2 cellular contexts compared by ENCODE assay signal in the genomic region with DNA sequence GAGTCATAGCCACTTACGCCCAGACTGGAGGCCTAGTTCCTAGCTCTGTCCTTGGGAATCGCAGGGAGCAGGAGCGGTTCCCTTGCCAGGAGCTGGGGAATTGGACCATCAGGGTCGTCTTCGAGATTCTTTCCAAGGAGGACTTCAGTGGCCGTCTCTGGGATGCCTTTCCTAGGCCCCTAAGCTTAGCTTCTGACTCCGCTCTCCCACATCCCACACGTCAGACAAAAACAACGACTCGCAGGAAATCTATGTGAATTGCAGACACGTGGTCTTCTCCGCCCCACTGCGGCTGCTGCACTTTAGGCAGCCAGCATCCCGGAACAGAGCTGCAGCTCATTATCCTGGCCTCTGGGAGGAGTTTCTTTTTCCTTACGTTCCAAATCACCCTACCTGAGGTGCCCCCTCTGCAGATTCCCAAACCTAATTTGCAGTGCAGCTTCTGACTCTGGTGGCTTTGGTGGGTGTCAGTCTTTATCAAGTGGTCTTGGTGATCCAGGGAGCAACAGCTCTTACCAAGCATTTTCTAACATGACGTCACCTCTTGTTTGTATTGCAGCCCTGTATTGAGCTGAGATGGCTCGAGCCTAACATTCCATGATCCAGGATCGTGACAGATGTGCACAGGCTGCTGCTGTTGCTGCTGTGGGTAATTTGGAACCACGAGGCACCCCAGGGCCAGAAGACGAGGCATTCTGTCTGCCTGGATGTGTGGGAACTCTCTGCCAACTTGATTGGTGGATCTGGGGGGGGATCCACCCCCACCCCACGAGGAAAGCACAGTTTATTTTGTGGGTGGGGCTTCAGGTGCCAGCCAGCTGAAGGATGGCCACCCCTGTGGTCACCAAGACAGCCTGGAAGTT.
TF ChIP-seq lines count a peak whose summit lies in the region.

No MANE protein-coding gene starts in this region.

TF ChIP-seq in Ishikawa, 13 proteins besides CTCF, POLR2A, EP300 and RAD21:
- no peak for TF ChIP-seq TEAD4 (IDR thresholded peaks at IDR 0.05)
- TF ChIP-seq, protein P1, sequence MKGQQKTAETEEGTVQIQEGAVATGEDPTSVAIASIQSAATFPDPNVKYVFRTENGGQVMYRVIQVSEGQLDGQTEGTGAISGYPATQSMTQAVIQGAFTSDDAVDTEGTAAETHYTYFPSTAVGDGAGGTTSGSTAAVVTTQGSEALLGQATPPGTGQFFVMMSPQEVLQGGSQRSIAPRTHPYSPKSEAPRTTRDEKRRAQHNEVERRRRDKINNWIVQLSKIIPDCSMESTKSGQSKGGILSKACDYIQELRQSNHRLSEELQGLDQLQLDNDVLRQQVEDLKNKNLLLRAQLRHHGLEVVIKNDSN (IDR thresholded peaks at IDR 0.05): peak; percentile 30; the same call in 1 of the 2 replicates

TF ChIP-seq in GM12878, 131 proteins besides CTCF, POLR2A, EP300 and RAD21:
- no peak for TF ChIP-seq ZNF217 (IDR thresholded peaks at IDR 0.05)
- TF ChIP-seq, protein P2, sequence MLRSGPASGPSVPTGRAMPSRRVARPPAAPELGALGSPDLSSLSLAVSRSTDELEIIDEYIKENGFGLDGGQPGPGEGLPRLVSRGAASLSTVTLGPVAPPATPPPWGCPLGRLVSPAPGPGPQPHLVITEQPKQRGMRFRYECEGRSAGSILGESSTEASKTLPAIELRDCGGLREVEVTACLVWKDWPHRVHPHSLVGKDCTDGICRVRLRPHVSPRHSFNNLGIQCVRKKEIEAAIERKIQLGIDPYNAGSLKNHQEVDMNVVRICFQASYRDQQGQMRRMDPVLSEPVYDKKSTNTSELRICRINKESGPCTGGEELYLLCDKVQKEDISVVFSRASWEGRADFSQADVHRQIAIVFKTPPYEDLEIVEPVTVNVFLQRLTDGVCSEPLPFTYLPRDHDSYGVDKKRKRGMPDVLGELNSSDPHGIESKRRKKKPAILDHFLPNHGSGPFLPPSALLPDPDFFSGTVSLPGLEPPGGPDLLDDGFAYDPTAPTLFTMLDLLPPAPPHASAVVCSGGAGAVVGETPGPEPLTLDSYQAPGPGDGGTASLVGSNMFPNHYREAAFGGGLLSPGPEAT (IDR thresholded peaks at IDR 0.05; ENCODE audit: low read depth): 0 out of 2 replicates have a peak, but pooled peaks have one; percentile 13
- TF ChIP-seq HDGF (IDR thresholded peaks at IDR 0.05): no peak
- TF ChIP-seq HDAC2 (IDR thresholded peaks at IDR 0.05): no peak
- TF ChIP-seq, protein P3, sequence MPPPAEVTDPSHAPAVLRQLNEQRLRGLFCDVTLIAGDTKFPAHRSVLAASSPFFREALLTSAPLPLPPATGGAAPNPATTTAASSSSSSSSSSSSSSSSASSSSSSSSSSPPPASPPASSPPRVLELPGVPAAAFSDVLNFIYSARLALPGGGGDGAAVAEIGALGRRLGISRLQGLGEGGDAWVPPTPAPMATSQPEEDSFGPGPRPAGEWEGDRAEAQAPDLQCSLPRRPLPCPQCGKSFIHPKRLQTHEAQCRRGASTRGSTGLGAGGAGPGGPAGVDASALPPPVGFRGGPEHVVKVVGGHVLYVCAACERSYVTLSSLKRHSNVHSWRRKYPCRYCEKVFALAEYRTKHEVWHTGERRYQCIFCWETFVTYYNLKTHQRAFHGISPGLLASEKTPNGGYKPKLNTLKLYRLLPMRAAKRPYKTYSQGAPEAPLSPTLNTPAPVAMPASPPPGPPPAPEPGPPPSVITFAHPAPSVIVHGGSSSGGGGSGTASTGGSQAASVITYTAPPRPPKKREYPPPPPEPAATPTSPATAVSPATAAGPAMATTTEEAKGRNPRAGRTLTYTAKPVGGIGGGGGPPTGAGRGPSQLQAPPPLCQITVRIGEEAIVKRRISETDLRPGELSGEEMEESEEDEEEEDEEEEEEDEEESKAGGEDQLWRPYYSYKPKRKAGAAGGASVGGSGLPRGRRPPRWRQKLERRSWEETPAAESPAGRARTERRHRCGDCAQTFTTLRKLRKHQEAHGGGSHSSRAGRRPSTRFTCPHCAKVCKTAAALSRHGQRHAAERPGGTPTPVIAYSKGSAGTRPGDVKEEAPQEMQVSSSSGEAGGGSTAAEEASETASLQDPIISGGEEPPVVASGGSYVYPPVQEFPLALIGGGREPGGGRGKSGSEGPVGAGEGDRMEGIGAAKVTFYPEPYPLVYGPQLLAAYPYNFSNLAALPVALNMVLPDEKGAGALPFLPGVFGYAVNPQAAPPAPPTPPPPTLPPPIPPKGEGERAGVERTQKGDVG (CRISPR knock-in tag; IDR thresholded peaks at IDR 0.05): no peak
- TF ChIP-seq NFIC (IDR thresholded peaks at IDR 0.05; ENCODE audit: low read depth, low read length): no peak
- no peak for TF ChIP-seq ZNF622 (IDR thresholded peaks at IDR 0.05)
- TF ChIP-seq KLF5 (IDR thresholded peaks at IDR 0.05; ENCODE audit: partially characterized antibody): no peak
- no peak; the same call in 1 of the 2 replicates for TF ChIP-seq SMC3 (IDR thresholded peaks at IDR 0.05; ENCODE audit: borderline replicate concordance, low read length)
- TF ChIP-seq, protein P4, sequence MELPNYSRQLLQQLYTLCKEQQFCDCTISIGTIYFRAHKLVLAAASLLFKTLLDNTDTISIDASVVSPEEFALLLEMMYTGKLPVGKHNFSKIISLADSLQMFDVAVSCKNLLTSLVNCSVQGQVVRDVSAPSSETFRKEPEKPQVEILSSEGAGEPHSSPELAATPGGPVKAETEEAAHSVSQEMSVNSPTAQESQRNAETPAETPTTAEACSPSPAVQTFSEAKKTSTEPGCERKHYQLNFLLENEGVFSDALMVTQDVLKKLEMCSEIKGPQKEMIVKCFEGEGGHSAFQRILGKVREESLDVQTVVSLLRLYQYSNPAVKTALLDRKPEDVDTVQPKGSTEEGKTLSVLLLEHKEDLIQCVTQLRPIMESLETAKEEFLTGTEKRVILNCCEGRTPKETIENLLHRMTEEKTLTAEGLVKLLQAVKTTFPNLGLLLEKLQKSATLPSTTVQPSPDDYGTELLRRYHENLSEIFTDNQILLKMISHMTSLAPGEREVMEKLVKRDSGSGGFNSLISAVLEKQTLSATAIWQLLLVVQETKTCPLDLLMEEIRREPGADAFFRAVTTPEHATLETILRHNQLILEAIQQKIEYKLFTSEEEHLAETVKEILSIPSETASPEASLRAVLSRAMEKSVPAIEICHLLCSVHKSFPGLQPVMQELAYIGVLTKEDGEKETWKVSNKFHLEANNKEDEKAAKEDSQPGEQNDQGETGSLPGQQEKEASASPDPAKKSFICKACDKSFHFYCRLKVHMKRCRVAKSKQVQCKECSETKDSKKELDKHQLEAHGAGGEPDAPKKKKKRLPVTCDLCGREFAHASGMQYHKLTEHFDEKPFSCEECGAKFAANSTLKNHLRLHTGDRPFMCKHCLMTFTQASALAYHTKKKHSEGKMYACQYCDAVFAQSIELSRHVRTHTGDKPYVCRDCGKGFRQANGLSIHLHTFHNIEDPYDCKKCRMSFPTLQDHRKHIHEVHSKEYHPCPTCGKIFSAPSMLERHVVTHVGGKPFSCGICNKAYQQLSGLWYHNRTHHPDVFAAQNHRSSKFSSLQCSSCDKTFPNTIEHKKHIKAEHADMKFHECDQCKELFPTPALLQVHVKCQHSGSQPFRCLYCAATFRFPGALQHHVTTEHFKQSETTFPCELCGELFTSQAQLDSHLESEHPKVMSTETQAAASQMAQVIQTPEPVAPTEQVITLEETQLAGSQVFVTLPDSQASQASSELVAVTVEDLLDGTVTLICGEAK (IDR thresholded peaks at IDR 0.05; ENCODE audit: borderline replicate concordance): no peak
- no peak for TF ChIP-seq MYB (IDR thresholded peaks at IDR 0.05; ENCODE audit: borderline replicate concordance, low read depth, low read length)
- TF ChIP-seq SREBF1 (IDR thresholded peaks at IDR 0.05; ENCODE audit: low read length): no peak
- TF ChIP-seq RAD51 (IDR thresholded peaks at IDR 0.05): 0 out of 2 replicates have a peak, but pooled peaks have one; percentile 35
- TF ChIP-seq JUNB (IDR thresholded peaks at IDR 0.05): no peak
- TF ChIP-seq SUPT20H (IDR thresholded peaks at IDR 0.05; ENCODE audit: borderline replicate concordance, control insufficient read depth, low read depth, low read length): no peak
- no peak for TF ChIP-seq EZH2 (IDR thresholded peaks at IDR 0.05; ENCODE audit: borderline replicate concordance, control insufficient read depth, low read depth, low read length)
- TF ChIP-seq, protein P5, sequence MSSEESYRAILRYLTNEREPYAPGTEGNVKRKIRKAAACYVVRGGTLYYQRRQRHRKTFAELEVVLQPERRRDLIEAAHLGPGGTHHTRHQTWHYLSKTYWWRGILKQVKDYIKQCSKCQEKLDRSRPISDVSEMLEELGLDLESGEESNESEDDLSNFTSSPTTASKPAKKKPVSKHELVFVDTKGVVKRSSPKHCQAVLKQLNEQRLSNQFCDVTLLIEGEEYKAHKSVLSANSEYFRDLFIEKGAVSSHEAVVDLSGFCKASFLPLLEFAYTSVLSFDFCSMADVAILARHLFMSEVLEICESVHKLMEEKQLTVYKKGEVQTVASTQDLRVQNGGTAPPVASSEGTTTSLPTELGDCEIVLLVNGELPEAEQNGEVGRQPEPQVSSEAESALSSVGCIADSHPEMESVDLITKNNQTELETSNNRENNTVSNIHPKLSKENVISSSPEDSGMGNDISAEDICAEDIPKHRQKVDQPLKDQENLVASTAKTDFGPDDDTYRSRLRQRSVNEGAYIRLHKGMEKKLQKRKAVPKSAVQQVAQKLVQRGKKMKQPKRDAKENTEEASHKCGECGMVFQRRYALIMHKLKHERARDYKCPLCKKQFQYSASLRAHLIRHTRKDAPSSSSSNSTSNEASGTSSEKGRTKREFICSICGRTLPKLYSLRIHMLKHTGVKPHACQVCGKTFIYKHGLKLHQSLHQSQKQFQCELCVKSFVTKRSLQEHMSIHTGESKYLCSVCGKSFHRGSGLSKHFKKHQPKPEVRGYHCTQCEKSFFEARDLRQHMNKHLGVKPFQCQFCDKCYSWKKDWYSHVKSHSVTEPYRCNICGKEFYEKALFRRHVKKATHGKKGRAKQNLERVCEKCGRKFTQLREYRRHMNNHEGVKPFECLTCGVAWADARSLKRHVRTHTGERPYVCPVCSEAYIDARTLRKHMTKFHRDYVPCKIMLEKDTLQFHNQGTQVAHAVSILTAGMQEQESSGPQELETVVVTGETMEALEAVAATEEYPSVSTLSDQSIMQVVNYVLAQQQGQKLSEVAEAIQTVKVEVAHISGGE (CRISPR knock-in tag; IDR thresholded peaks at IDR 0.05): no peak
- TF ChIP-seq, protein P6, sequence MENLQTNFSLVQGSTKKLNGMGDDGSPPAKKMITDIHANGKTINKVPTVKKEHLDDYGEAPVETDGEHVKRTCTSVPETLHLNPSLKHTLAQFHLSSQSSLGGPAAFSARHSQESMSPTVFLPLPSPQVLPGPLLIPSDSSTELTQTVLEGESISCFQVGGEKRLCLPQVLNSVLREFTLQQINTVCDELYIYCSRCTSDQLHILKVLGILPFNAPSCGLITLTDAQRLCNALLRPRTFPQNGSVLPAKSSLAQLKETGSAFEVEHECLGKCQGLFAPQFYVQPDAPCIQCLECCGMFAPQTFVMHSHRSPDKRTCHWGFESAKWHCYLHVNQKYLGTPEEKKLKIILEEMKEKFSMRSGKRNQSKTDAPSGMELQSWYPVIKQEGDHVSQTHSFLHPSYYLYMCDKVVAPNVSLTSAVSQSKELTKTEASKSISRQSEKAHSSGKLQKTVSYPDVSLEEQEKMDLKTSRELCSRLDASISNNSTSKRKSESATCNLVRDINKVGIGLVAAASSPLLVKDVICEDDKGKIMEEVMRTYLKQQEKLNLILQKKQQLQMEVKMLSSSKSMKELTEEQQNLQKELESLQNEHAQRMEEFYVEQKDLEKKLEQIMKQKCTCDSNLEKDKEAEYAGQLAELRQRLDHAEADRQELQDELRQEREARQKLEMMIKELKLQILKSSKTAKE (IDR thresholded peaks at IDR 0.05; ENCODE audit: low read depth, poor library complexity, severe bottlenecking): no peak
- no peak for TF ChIP-seq TCF3 (IDR thresholded peaks at IDR 0.05; ENCODE audit: borderline replicate concordance, insufficient read depth, low read depth, low read length)
- no peak for TF ChIP-seq CHD4 (IDR thresholded peaks at IDR 0.05)
- TF ChIP-seq FOXK2 (IDR thresholded peaks at IDR 0.05): no peak
- TF ChIP-seq DPF2 (IDR thresholded peaks at IDR 0.05): no peak
- no peak for TF ChIP-seq CEBPB (IDR thresholded peaks at IDR 0.05; ENCODE audit: borderline replicate concordance in 1 of 2, low read depth in 2 of 2, low read length in 2 of 2)
- no peak for TF ChIP-seq RUNX3 (IDR thresholded peaks at IDR 0.05; ENCODE audit: low read length)
- TF ChIP-seq, protein P7, sequence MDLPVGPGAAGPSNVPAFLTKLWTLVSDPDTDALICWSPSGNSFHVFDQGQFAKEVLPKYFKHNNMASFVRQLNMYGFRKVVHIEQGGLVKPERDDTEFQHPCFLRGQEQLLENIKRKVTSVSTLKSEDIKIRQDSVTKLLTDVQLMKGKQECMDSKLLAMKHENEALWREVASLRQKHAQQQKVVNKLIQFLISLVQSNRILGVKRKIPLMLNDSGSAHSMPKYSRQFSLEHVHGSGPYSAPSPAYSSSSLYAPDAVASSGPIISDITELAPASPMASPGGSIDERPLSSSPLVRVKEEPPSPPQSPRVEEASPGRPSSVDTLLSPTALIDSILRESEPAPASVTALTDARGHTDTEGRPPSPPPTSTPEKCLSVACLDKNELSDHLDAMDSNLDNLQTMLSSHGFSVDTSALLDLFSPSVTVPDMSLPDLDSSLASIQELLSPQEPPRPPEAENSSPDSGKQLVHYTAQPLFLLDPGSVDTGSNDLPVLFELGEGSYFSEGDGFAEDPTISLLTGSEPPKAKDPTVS (IDR thresholded peaks at IDR 0.05; ENCODE audit: low read depth, low read length): no peak
- TF ChIP-seq SIN3A (IDR thresholded peaks at IDR 0.05; ENCODE audit: low read depth, low read length): no peak
- TF ChIP-seq, protein P1 (IDR thresholded peaks at IDR 0.05; ENCODE audit: borderline replicate concordance, extremely low read length, insufficient read depth, low read depth, low read length): peak; percentile 36
- TF ChIP-seq ATF7 (IDR thresholded peaks at IDR 0.05; ENCODE audit: low read depth): peak; percentile 94
- TF ChIP-seq EED (IDR thresholded peaks at IDR 0.05; ENCODE audit: low read depth): 0 out of 2 replicates have a peak, but pooled peaks have one; percentile 23
